ENCODE assay signal across 8 cellular contexts in genomic region chr14:59918824-59919581, GRCh38. TPM values are rescaled to one million over a fixed set of nuclear protein-coding genes. Genes with fewer than 3 reads are reported as not detected.
A peak's percentile ranks its signal among the peaks of the same experiment; 100 is the strongest.
DNase-seq lines count a peak whose midpoint lies in the region; ATAC-seq and TF ChIP-seq lines count a peak whose summit lies in the region.

No MANE protein-coding gene starts in this region.

- DNase-seq in AG09309 (ENCODE audit: low read depth), result no peak
- DNase-seq in HuH-7.5 (ENCODE audit: low spot score), result peak; percentile 31
- peak in 1 of 2 experiments; percentile 30 for DNase-seq in SJCRH30
- DNase-seq in dorsolateral prefrontal cortex, result peak in 5 of 10 donors; percentile 10 to 44 (median 39)
- peak; percentile 49 for DNase-seq in lower lobe of right lung
- no peak for DNase-seq in thoracic aorta (ENCODE audit: low spot score)
- DNase-seq in RPMI8226, result no peak

- H3K4me3 ChIP-seq in AG09309 (ENCODE audit: control insufficient read depth, low read depth, low read length) (peak overlapping the region; percentile 13), SJCRH30 (peak overlapping the region; percentile 48), dorsolateral prefrontal cortex (peak overlapping the region; percentile 42 to 84 (median 67)), lower lobe of right lung (peak overlapping the region; percentile 47), thoracic aorta (peak overlapping the region; percentile 72)

- H3K4me1 ChIP-seq in SJCRH30 (no peaks in the 10 kb centered on the region), lower lobe of right lung (peaks cover 15% of the 10 kb centered on the region), thoracic aorta (ENCODE audit: control insufficient read depth in 1 of 2, low read depth in 2 of 2) (no peaks in the 10 kb centered on the region)

- no peaks in the 10 kb centered on the region for H3K9me3 ChIP-seq in SJCRH30 (replicated peaks)
- H3K9me3 ChIP-seq in lower lobe of right lung, result no peaks in the 10 kb centered on the region
- H3K9me3 ChIP-seq in thoracic aorta, result no peaks in the 10 kb centered on the region

- intact Hi-C loops in dorsolateral prefrontal cortex (cut with DNase I), result loop anchor here in 1 of 2 donors (10.0 kb wide), 1 partner anchor 284 kb away; no protein-coding TSS in a partner anchor
- intact Hi-C loops in lower lobe of right lung (cut with DNase I), result no loop called here

- TF ChIP-seq CTCF in AG09309 (IDR thresholded peaks at IDR 0.05; ENCODE audit: control insufficient read depth, insufficient read depth, low read depth, low read length, missing control alignments), result peak; percentile 40
- TF ChIP-seq CTCF in GM12874 (IDR thresholded peaks at IDR 0.05; ENCODE audit: insufficient read depth, low read depth, low read length), result 0 out of 2 replicates have a peak, but pooled peaks have one; percentile 3
- peak; percentile 19 to 78 (median 63) for TF ChIP-seq CTCF in dorsolateral prefrontal cortex (IDR thresholded peaks at IDR 0.05 in 54 of 56, conservative IDR thresholded peaks at IDR 0.05 in 2 of 56; ENCODE audit: low read depth in 1 of 56, partially characterized antibody in 56 of 56)
- TF ChIP-seq CTCF in lower lobe of right lung (IDR thresholded peaks at IDR 0.05), result peak; percentile 36
- peak; percentile 32 for TF ChIP-seq CTCF in thoracic aorta (IDR thresholded peaks at IDR 0.05)

- H3K36me3 ChIP-seq in SJCRH30, result no peaks in the 10 kb centered on the region
- H3K36me3 ChIP-seq in lower lobe of right lung, result no peaks in the 10 kb centered on the region
- H3K36me3 ChIP-seq in thoracic aorta, result no peaks in the 10 kb centered on the region

- H3K27me3 ChIP-seq in SJCRH30, result no peaks in the 10 kb centered on the region
- peaks cover 0 to 4% (median 0%) of the 10 kb centered on the region in 45 donors for H3K27me3 ChIP-seq in dorsolateral prefrontal cortex
- peaks cover 20% of the 10 kb centered on the region for H3K27me3 ChIP-seq in lower lobe of right lung (ENCODE audit: low read depth)
- H3K27me3 ChIP-seq in thoracic aorta (replicated peaks; ENCODE audit: insufficient read depth), result peaks cover 8% of the 10 kb centered on the region

- H3K27ac ChIP-seq in SJCRH30, result no peak overlapping the region
- peak overlapping the region in 47 of 59 donors; percentile 3 to 82 (median 57) for H3K27ac ChIP-seq in dorsolateral prefrontal cortex
- H3K27ac ChIP-seq in lower lobe of right lung, result no peak overlapping the region
- no peak overlapping the region for H3K27ac ChIP-seq in thoracic aorta

- ATAC-seq in lower lobe of right lung, result peak; percentile 67 to 77
- ATAC-seq in thoracic aorta (ENCODE audit: insufficient number of reproducible peaks, low FRiP score, low read depth), result peak; percentile 61

RNA-seq across cellular contexts. Expression of gene LRRC9, which starts 0.9 kb away (rescaled TPM):
- not detected in 2 replicates for total RNA-seq in SJCRH30 (2014; rRNA removed; shearing (Covaris generic))
- 1 to 10 TPM in 115 of 120 experiments, under 1 TPM in 5; 0.72 to 5.2 (median 2.6) TPM for total RNA-seq in dorsolateral prefrontal cortex
- not detected for total RNA-seq in lower lobe of right lung
- total RNA-seq in thoracic aorta, result not detected

RNA-seq across cellular contexts. Expression of gene RTN1, which starts 48.4 kb away (rescaled TPM):
- 0.46 and 0.49 TPM in 2 replicates for total RNA-seq in SJCRH30 (2014; rRNA removed; shearing (Covaris generic))
- 1,000 to 10,000 TPM in 13 of 120 experiments, 100 to 1,000 TPM in 107; 194 to 1,123 (median 809) TPM for total RNA-seq in dorsolateral prefrontal cortex
- total RNA-seq in lower lobe of right lung, result 18.2 TPM
- 100 to 1,000 TPM in 1 of 2 donors, 10 to 100 TPM in 1; 66.5 to 129 TPM for total RNA-seq in thoracic aorta

Comparison
In these comparisons a context has a peak if more than half of its experiments do, and no peak if none do; other contexts are left out.
1. DNase-seq: peak in HuH-7.5 (single experiment) and lower lobe of right lung (single experiment); none in AG09309 (single experiment), thoracic aorta (single experiment) and RPMI8226 (single experiment).
2. H3K4me3 ChIP-seq: peak in every context shown above with its lines; median percentile 72 in thoracic aorta; 67 in dorsolateral prefrontal cortex; 48 in SJCRH30; 47 in lower lobe of right lung; 13 in AG09309.
3. CTCF ChIP-seq: peak in every context shown above with its lines; median percentile 63 in dorsolateral prefrontal cortex; 40 in AG09309; 36 in lower lobe of right lung; 32 in thoracic aorta; 3 in GM12874.
4. H3K27ac ChIP-seq: peak in dorsolateral prefrontal cortex (47 of 59); none in SJCRH30 (single experiment), lower lobe of right lung (single experiment) and thoracic aorta (0 of 2).
5. RNA of gene RTN1, which starts 48.4 kb away (total RNA-seq): 194 to 1,123 TPM in dorsolateral prefrontal cortex, 66.5 to 129 TPM in thoracic aorta and 18.2 TPM in lower lobe of right lung (single experiment); 0.46 to 0.49 TPM in SJCRH30; every median in the first group is over 10 times any median in the second.